Comparison of ENCODE assay signal across 26 cellular contexts in genomic region chr10:27449571-27449970, GRCh38.
"Had no signal": no experiment of that assay in that cellular context is flagged by ENCODE, and none has a peak within 500 bp of the region (broad histone marks: within the 10 kb centered on the region; RNA-seq: fewer than 3 reads in every experiment).

No MANE protein-coding gene starts in this region.

- DNase-seq: activated B cell treated with CpG ODN at 0.5 μM for 24 hours; activated CD4-positive, alpha-beta T cell treated with anti-CD3 and anti-CD28 coated beads for 1 hour; activated CD4-positive, alpha-beta T cell treated with anti-CD3 and anti-CD28 coated beads, Interleukin-2, amount 10 ng/mL, durations not matched to agents 24 days and 14 days; activated CD4-positive, alpha-beta T cell treated with anti-CD3 and anti-CD28 coated beads, Interleukin-2, amount 50 U/mL, for 48 hours; activated CD8-positive, alpha-beta memory T cell treated with anti-CD3 and anti-CD28 coated beads, Interleukin-2, amount 10 ng/mL, durations not matched to agents 7 days and 5 days; activated effector memory CD4-positive, alpha-beta T cell treated with Interleukin-2 at 50 U/mL for 16 hours; activated naive CD4-positive, alpha-beta T cell; activated naive CD8-positive, alpha-beta T cell treated with anti-CD3 and anti-CD28 coated beads, Interleukin-2, amount 50 U/mL, for 24 hours; activated T-cell treated with anti-CD3 and anti-CD28 coated beads, Interleukin-2, amount 50 U/mL, for 24 hours; amniotic stem cell; NCI-H1048; NCI-H1930; NCI-H2171; NCI-H526; NCI-H774; NK-92 treated with Interleukin-12 subunit alpha and Interleukin-12 subunit beta, amount 100 ng/mL, for 24 hours; SHP77; T-helper 17 cell; T-helper 9 cell had no signal

- H3K9ac ChIP-seq: KMS-11 had no signal

- H3K9me3 Mint-ChIP-seq: activated B cell treated with CpG ODN at 0.5 μM for 24 hours; activated naive CD4-positive, alpha-beta T cell treated with anti-CD3 and anti-CD28 coated beads, Interleukin-2, amount 50 U/mL, for 72 hours; activated naive CD8-positive, alpha-beta T cell treated with anti-CD3 and anti-CD28 coated beads, Interleukin-2, amount 50 U/mL, for 24 hours; activated T-cell treated with anti-CD3 and anti-CD28 coated beads, Interleukin-2, amount 50 U/mL, for 24 hours; activated T-helper 1 cell treated with anti-CD3 and anti-CD28 coated beads, Interleukin-12 subunit alpha, Interleukin-12 subunit beta, Interleukin-2, Interleukin-4 antibody, amounts not matched to agents 30 ng/mL and 10 ng/mL and 1 ng/mL, durations not matched to agents 14 hours and 24 hours and 36 hours had no signal

- H3K27ac ChIP-seq: ascending aorta, cardiac muscle cell, KMS-11, SJSA1 had no signal

- H3K4me2 ChIP-seq: KMS-11 had no signal

- H3K4me3 Mint-ChIP-seq: activated B cell treated with CpG ODN at 0.5 μM for 24 hours; activated CD4-positive, alpha-beta T cell treated with anti-CD3 and anti-CD28 coated beads, Interleukin-2, amount 10 ng/mL, durations not matched to agents 24 days and 14 days; activated CD8-positive, alpha-beta memory T cell treated with anti-CD3 and anti-CD28 coated beads, Interleukin-2, amount 10 ng/mL, durations not matched to agents 7 days and 5 days; activated naive CD8-positive, alpha-beta T cell treated with anti-CD3 and anti-CD28 coated beads, Interleukin-2, amount 50 U/mL, for 24 hours; activated T-cell treated with anti-CD3 and anti-CD28 coated beads, Interleukin-2, amount 50 U/mL, for 24 hours; activated T-helper 1 cell treated with anti-CD3 and anti-CD28 coated beads, Interleukin-12 subunit alpha, Interleukin-12 subunit beta, Interleukin-2, Interleukin-4 antibody, amounts not matched to agents 30 ng/mL and 10 ng/mL and 1 ng/mL, durations not matched to agents 14 hours and 24 hours and 36 hours; brain; T-helper 17 cell had no signal

- H3K4me1 Mint-ChIP-seq: activated CD8-positive, alpha-beta memory T cell treated with anti-CD3 and anti-CD28 coated beads, Interleukin-2, amount 10 ng/mL, durations not matched to agents 7 days and 5 days had no signal

- H3K9me3 ChIP-seq: ascending aorta, SJSA1 had no signal

- H3K36me3 ChIP-seq: ascending aorta, cardiac muscle cell, SJSA1 had no signal

- ATAC-seq: activated CD8-positive, alpha-beta memory T cell treated with anti-CD3 and anti-CD28 coated beads, Interleukin-2, amount 10 ng/mL, durations not matched to agents 7 days and 5 days; T-helper 17 cell had no signal

- H3K4me3 ChIP-seq: ascending aorta, cardiac muscle cell, SJSA1 had no signal

- H3K4me1 ChIP-seq: ascending aorta, SJSA1 had no signal

- H3K27me3 ChIP-seq: ascending aorta, cardiac muscle cell, SJSA1 had no signal

- H3K27ac Mint-ChIP-seq: activated B cell treated with CpG ODN at 0.5 μM for 24 hours; activated CD4-positive, alpha-beta T cell treated with anti-CD3 and anti-CD28 coated beads, Interleukin-2, amount 10 ng/mL, durations not matched to agents 24 days and 14 days; activated CD8-positive, alpha-beta memory T cell treated with anti-CD3 and anti-CD28 coated beads, Interleukin-2, amount 10 ng/mL, durations not matched to agents 7 days and 5 days; activated naive CD4-positive, alpha-beta T cell treated with anti-CD3 and anti-CD28 coated beads, Interleukin-2, amount 50 U/mL, for 72 hours; activated naive CD8-positive, alpha-beta T cell treated with anti-CD3 and anti-CD28 coated beads, Interleukin-2, amount 50 U/mL, for 24 hours; activated T-cell treated with anti-CD3 and anti-CD28 coated beads, Interleukin-2, amount 50 U/mL, for 24 hours; activated T-helper 1 cell treated with anti-CD3 and anti-CD28 coated beads, Interleukin-12 subunit alpha, Interleukin-12 subunit beta, Interleukin-2, Interleukin-4 antibody, amounts not matched to agents 30 ng/mL and 10 ng/mL and 1 ng/mL, durations not matched to agents 14 hours and 24 hours and 36 hours; brain; T-helper 17 cell had no signal

- H3K36me3 Mint-ChIP-seq: activated CD8-positive, alpha-beta memory T cell treated with anti-CD3 and anti-CD28 coated beads, Interleukin-2, amount 10 ng/mL, durations not matched to agents 7 days and 5 days; activated naive CD4-positive, alpha-beta T cell treated with anti-CD3 and anti-CD28 coated beads, Interleukin-2, amount 50 U/mL, for 72 hours; brain had no signal

- H3K27me3 Mint-ChIP-seq: activated CD8-positive, alpha-beta memory T cell treated with anti-CD3 and anti-CD28 coated beads, Interleukin-2, amount 10 ng/mL, durations not matched to agents 7 days and 5 days; activated naive CD8-positive, alpha-beta T cell treated with anti-CD3 and anti-CD28 coated beads, Interleukin-2, amount 50 U/mL, for 24 hours; activated T-cell treated with anti-CD3 and anti-CD28 coated beads, Interleukin-2, amount 50 U/mL, for 24 hours; T-helper 17 cell had no signal
